Comparison of ENCODE assay signal across 8 cellular contexts in genomic region chr3:50292924-50293801, GRCh38. TPM values are rescaled to one million over a fixed set of nuclear protein-coding genes. Genes with fewer than 3 reads are reported as not detected.
DNase-seq lines count a peak whose midpoint lies in the region; ATAC-seq and TF ChIP-seq lines count a peak whose summit lies in the region.

No MANE protein-coding gene starts in this region.

- H3K4me3 ChIP-seq in DOHH2 (ENCODE audit: low read length) (peak overlapping the region; percentile 96), RWPE2 (ENCODE audit: severe bottlenecking) (peak overlapping the region; percentile 49), esophagus (ENCODE audit: low read depth in 1 of 2, low read length in 2 of 2) (peak overlapping the region; percentile 34 to 95), ovary (peak overlapping the region; percentile 32)

- ATAC-seq in RWPE2 (ENCODE audit: low read depth): no peak
- ATAC-seq in HG03196 (IDR thresholded peaks at IDR 0.05; ENCODE audit: unreplicated experiment): no peak
- ATAC-seq in foreskin keratinocyte: no peak

- intact Hi-C loops in ovary (cut with DNase I): no loop called here

- H3K27ac ChIP-seq in DOHH2 (ENCODE audit: low read depth, low read length) (peak overlapping the region; percentile 8; the same call in 1 of the 2 replicates), RWPE2 (ENCODE audit: poor library complexity, severe bottlenecking) (peak overlapping the region; percentile 70), esophagus (ENCODE audit: low read depth in 2 of 2, low read length in 1 of 2) (peak overlapping the region; percentile 85 to 92), ovary (no peak overlapping the region), foreskin keratinocyte (no peak overlapping the region)

- no peaks in the 10 kb centered on the region for H3K9me2 ChIP-seq in DOHH2 (replicated peaks; ENCODE audit: control insufficient read depth, low read length)

- TF ChIP-seq POLR2A in ovary (IDR thresholded peaks at IDR 0.05): no peak

- peaks cover 34% of the 10 kb centered on the region for H3K36me3 ChIP-seq in DOHH2 (ENCODE audit: control insufficient read depth, low read length)
- peaks cover 26% of the 10 kb centered on the region for H3K36me3 ChIP-seq in RWPE2 (ENCODE audit: low read depth)
- H3K36me3 ChIP-seq in esophagus (ENCODE audit: control insufficient read depth in 2 of 2, insufficient read depth in 2 of 2, low read length in 1 of 2): peaks cover 14 to 27% of the 10 kb centered on the region in 2 donors
- no peaks in the 10 kb centered on the region for H3K36me3 ChIP-seq in ovary

- no peak for TF ChIP-seq CTCF in DOHH2 (IDR thresholded peaks at IDR 0.05; ENCODE audit: low read depth, low read length, poor library complexity, severe bottlenecking)
- no peak for TF ChIP-seq CTCF in RWPE2 (IDR thresholded peaks at IDR 0.05; ENCODE audit: poor library complexity, severe bottlenecking)
- no peak for TF ChIP-seq CTCF in ovary (IDR thresholded peaks at IDR 0.05)
- TF ChIP-seq CTCF in foreskin keratinocyte (conservative IDR thresholded peaks at IDR 0.05): no peak

- DNase-seq in RWPE2 (ENCODE audit: low spot score) (no peak), ovary (peak in 3 of 5 donors; percentile 54 to 62 (median 60)), foreskin keratinocyte (no peak), HPDE6-E6E7 (ENCODE audit: extremely low spot score) (no peak), NOMO-1 treated with DMSO at 0.1 percent for 48 hours (lab: John Stamatoyannopoulos, UW; ENCODE audit: unreplicated experiment) (no peak)

- peaks cover 33% of the 10 kb centered on the region for H3K79me2 ChIP-seq in DOHH2 (ENCODE audit: control insufficient read depth, low read length)

- H3K27me3 ChIP-seq in DOHH2 (ENCODE audit: control insufficient read depth, low read length): no peaks in the 10 kb centered on the region
- no peaks in the 10 kb centered on the region for H3K27me3 ChIP-seq in RWPE2 (ENCODE audit: insufficient read depth, poor library complexity, severe bottlenecking)
- no peaks in the 10 kb centered on the region for H3K27me3 ChIP-seq in esophagus (ENCODE audit: control insufficient read depth in 1 of 2, insufficient read depth in 2 of 2, low read length in 2 of 2)
- H3K27me3 ChIP-seq in ovary: no peaks in the 10 kb centered on the region
- no peaks in the 10 kb centered on the region for H3K27me3 ChIP-seq in foreskin keratinocyte

- no peaks in the 10 kb centered on the region for H3K9me3 ChIP-seq in DOHH2 (ENCODE audit: control insufficient read depth, insufficient read depth, low read length)
- H3K9me3 ChIP-seq in RWPE2 (ENCODE audit: severe bottlenecking): no peaks in the 10 kb centered on the region
- H3K9me3 ChIP-seq in esophagus (ENCODE audit: control insufficient read depth in 2 of 2, insufficient read depth in 1 of 2, low read depth in 1 of 2, low read length in 1 of 2): no peaks in the 10 kb centered on the region
- no peaks in the 10 kb centered on the region for H3K9me3 ChIP-seq in ovary

- H3K4me1 ChIP-seq in DOHH2 (ENCODE audit: control insufficient read depth, low read length) (peaks cover 18% of the 10 kb centered on the region), RWPE2 (ENCODE audit: insufficient read depth, poor library complexity, severe bottlenecking) (no peaks in the 10 kb centered on the region), esophagus (ENCODE audit: control insufficient read depth in 2 of 2, insufficient read depth in 2 of 2, low read length in 1 of 2) (peaks cover 2 to 18% of the 10 kb centered on the region in 2 donors), ovary (ENCODE audit: insufficient read depth) (peaks cover 6% of the 10 kb centered on the region), foreskin keratinocyte (no peaks in the 10 kb centered on the region)

- H3F3A ChIP-seq in DOHH2 (ENCODE audit: control insufficient read depth, insufficient read depth): no peaks in the 10 kb centered on the region

- 62 to 66% methylated on average over 14 of the region's 14 CpGs for WGBS in esophagus, 2 donors
- 62 to 65% (median 63%) methylated on average over 14 of the region's 14 CpGs for whole genome bisulfite sequencing in ovary, 3 donors

- peak overlapping the region; percentile 82 for H3K4me2 ChIP-seq in DOHH2 (ENCODE audit: low read length)

- H4K20me1 ChIP-seq in DOHH2 (ENCODE audit: control insufficient read depth, insufficient read depth, low read depth, low read length): no peaks in the 10 kb centered on the region

- TF ChIP-seq EP300 in ovary (IDR thresholded peaks at IDR 0.05): no peak

RNA-seq across cellular contexts. Expression of gene IFRD2, which starts 0.9 kb away (rescaled TPM):
- 10 to 100 TPM; 65.6 to 69.5 TPM for polyA plus RNA-seq in esophagus
- 10 to 100 TPM; 31.8 to 76.9 (median 56.4) TPM for total RNA-seq in ovary
- 10 to 100 TPM; 14.5 to 32.8 TPM for polyA plus RNA-seq in ovary
- total RNA-seq in foreskin keratinocyte: 140 and 166 TPM in 2 replicates
- 137 and 158 TPM in 2 replicates for polyA plus RNA-seq in foreskin keratinocyte

RNA-seq across cellular contexts. Expression of gene HYAL3, which starts 6.0 kb away (rescaled TPM):
- polyA plus RNA-seq in esophagus: 1 to 10 TPM; 3.4 to 5.1 TPM
- total RNA-seq in ovary: 1 to 10 TPM in 6 of 7 donors, under 1 TPM in 1; 0.58 to 4.3 (median 2.0) TPM
- polyA plus RNA-seq in ovary: 1 to 10 TPM; 1.5 to 1.9 TPM
- total RNA-seq in foreskin keratinocyte: 8.3 and 8.4 TPM in 2 replicates
- 11.4 and 12.4 TPM in 2 replicates for polyA plus RNA-seq in foreskin keratinocyte

RNA-seq across cellular contexts. Expression of gene NAA80, which starts 6.0 kb away (rescaled TPM):
- polyA plus RNA-seq in esophagus: 10 to 100 TPM in 1 of 2 donors, 1 to 10 TPM in 1; 6.9 to 11.2 TPM
- 10 to 100 TPM in 6 of 7 donors, 1 to 10 TPM in 1; 9.7 to 15.7 (median 13.0) TPM for total RNA-seq in ovary
- 10 to 100 TPM in 1 of 2 donors, 1 to 10 TPM in 1; 2.6 to 11.2 TPM for polyA plus RNA-seq in ovary
- 11.5 and 14.3 TPM in 2 replicates for total RNA-seq in foreskin keratinocyte
- 15.0 and 16.8 TPM in 2 replicates for polyA plus RNA-seq in foreskin keratinocyte

RNA-seq across cellular contexts. Expression of gene HYAL1, which starts 10.2 kb away (rescaled TPM):
- 1 to 10 TPM; 3.2 to 4.2 TPM for polyA plus RNA-seq in esophagus
- total RNA-seq in ovary: 1 to 10 TPM; 1.8 to 9.3 (median 3.3) TPM
- 1 to 10 TPM; 3.6 to 4.4 TPM for polyA plus RNA-seq in ovary
- 2.0 and 3.2 TPM in 2 replicates for total RNA-seq in foreskin keratinocyte
- 1.5 and 2.8 TPM in 2 replicates for polyA plus RNA-seq in foreskin keratinocyte

RNA-seq across cellular contexts. Expression of gene LSMEM2, which starts 14.3 kb away (rescaled TPM):
- polyA plus RNA-seq in esophagus: under 1 TPM; 0.07 to 0.16 TPM
- 1 to 10 TPM in 2 of 7 donors, under 1 TPM in 3, not detected in 2; 0.42 to 1.4 (median 0.76) TPM for total RNA-seq in ovary
- polyA plus RNA-seq in ovary: 1 to 10 TPM in 1 of 2 donors, under 1 TPM in 1; 0.60 to 1.0 TPM
- not detected in 2 replicates for total RNA-seq in foreskin keratinocyte
- 0.04 TPM in 1 of 2 replicates, not detected in the other for polyA plus RNA-seq in foreskin keratinocyte

Comparison
In these comparisons a context has a peak if more than half of its experiments do, and no peak if none do; other contexts are left out.
1. H3K27ac ChIP-seq: peak in DOHH2 (single experiment), RWPE2 (single experiment) and esophagus (2 of 2); none in ovary (0 of 2) and foreskin keratinocyte (single experiment).
2. H3K4me3 ChIP-seq: peak in every context shown above with its lines; median percentile 96 in DOHH2; 64 in esophagus; 49 in RWPE2; 32 in ovary.
3. DNase-seq: peak in ovary (3 of 5); none in RWPE2 (single experiment), foreskin keratinocyte (0 of 2), HPDE6-E6E7 (single experiment) and NOMO-1 treated with DMSO at 0.1 percent for 48 hours (single experiment).